8 cellular contexts compared by ENCODE assay signal in genomic region chrX:39688576-39689373, GRCh38.
DNase-seq lines count a peak whose midpoint lies in the region; ATAC-seq and TF ChIP-seq lines count a peak whose summit lies in the region.

No MANE protein-coding gene starts in this region.

- H3K36me3 ChIP-seq in mucosa of rectum (ENCODE audit: control insufficient read depth in 2 of 2, insufficient read depth in 2 of 2, low read length in 2 of 2), result no peaks in the 10 kb centered on the region
- H3K36me3 ChIP-seq in tibial artery, result no peaks in the 10 kb centered on the region

- intact Hi-C loops in Calu3 (cut with micrococcal nuclease; ENCODE audit: unreplicated experiment), result no loop called here
- intact Hi-C loops in tibial artery (cut with DNase I; ENCODE audit: low total_unique reads), result no loop called here

- H3K27me3 Mint-ChIP-seq in Calu3 (ENCODE audit: unreplicated experiment), result peaks cover 72% of the 10 kb centered on the region
- H3K27me3 Mint-ChIP-seq in activated CD4-positive, alpha-beta T cell treated with anti-CD3 and anti-CD28 coated beads, Interleukin-2, amount 10 ng/mL, durations not matched to agents 7 days and 5 days, result peaks cover 28% of the 10 kb centered on the region

- H3K9me3 ChIP-seq in mucosa of rectum (ENCODE audit: control insufficient read depth in 2 of 2, low read length in 2 of 2) (no peaks in the 10 kb centered on the region), tibial artery (peaks cover 0 to 9% (median 0%) of the 10 kb centered on the region in 3 donors)

- H3K9ac ChIP-seq in mucosa of rectum (ENCODE audit: low read depth in 1 of 2, low read length in 2 of 2), result peak overlapping the region in 1 of 2 donors; percentile 58

- H3K4me1 Mint-ChIP-seq in Calu3 (ENCODE audit: low read depth, unreplicated experiment), result no peaks in the 10 kb centered on the region
- no peaks in the 10 kb centered on the region for H3K4me1 Mint-ChIP-seq in activated CD4-positive, alpha-beta T cell treated with anti-CD3 and anti-CD28 coated beads, Interleukin-2, amount 10 ng/mL, durations not matched to agents 7 days and 5 days

- DNase-seq in Calu3 (peak; percentile 56), M059J (ENCODE audit: low read depth) (peak; percentile 63), tibial artery (peak; percentile 51 to 83)
- peak; percentile 6 for DNase-seq in activated CD4-positive, alpha-beta T cell treated with anti-CD3 and anti-CD28 coated beads, Interleukin-2, amount 10 ng/mL, durations not matched to agents 7 days and 5 days

- no TSS peak for BruUV-seq in Calu3 (replicated peaks; lab: Mats Ljungman, UMichigan)

- H3K27ac ChIP-seq in mucosa of rectum (ENCODE audit: low read depth in 2 of 2, low read length in 2 of 2) (peak overlapping the region; percentile 9 to 13), tibial artery (peak overlapping the region; percentile 69 to 75)

- POLR2A ChIA-PET in activated CD4-positive, alpha-beta T cell treated with anti-CD3 and anti-CD28 coated beads, Interleukin-2, amount 10 ng/mL, durations not matched to agents 7 days and 5 days (lab: Charles Lee), result no interaction called here

- H3K4me3 Mint-ChIP-seq in Calu3 (ENCODE audit: low read depth, unreplicated experiment), result peak overlapping the region; percentile 14
- H3K4me3 Mint-ChIP-seq in activated CD4-positive, alpha-beta T cell treated with anti-CD3 and anti-CD28 coated beads, Interleukin-2, amount 10 ng/mL, durations not matched to agents 7 days and 5 days, result no peak overlapping the region

- H3K27ac Mint-ChIP-seq in Calu3 (ENCODE audit: unreplicated experiment), result no peak overlapping the region
- no peak overlapping the region for H3K27ac Mint-ChIP-seq in activated CD4-positive, alpha-beta T cell treated with anti-CD3 and anti-CD28 coated beads, Interleukin-2, amount 10 ng/mL, durations not matched to agents 7 days and 5 days

- peak overlapping the region; percentile 33 to 44 for H3K4me3 ChIP-seq in mucosa of rectum (ENCODE audit: low read length in 2 of 2)
- peak overlapping the region; percentile 50 to 60 for H3K4me3 ChIP-seq in tibial artery

- H3K36me3 Mint-ChIP-seq in Calu3 (ENCODE audit: insufficient read depth, unreplicated experiment), result no peaks in the 10 kb centered on the region
- H3K36me3 Mint-ChIP-seq in activated CD4-positive, alpha-beta T cell treated with anti-CD3 and anti-CD28 coated beads, Interleukin-2, amount 10 ng/mL, durations not matched to agents 7 days and 5 days (ENCODE audit: low read depth), result no peaks in the 10 kb centered on the region

- H3K27me3 ChIP-seq in mucosa of rectum (ENCODE audit: control insufficient read depth in 2 of 2, insufficient read depth in 2 of 2, low read length in 2 of 2) (peaks cover 8% of the 10 kb centered on the region in 2 donors), tibial artery (no peaks in the 10 kb centered on the region)

- H3K9me3 Mint-ChIP-seq in Calu3 (ENCODE audit: low read depth, unreplicated experiment), result no peaks in the 10 kb centered on the region
- H3K9me3 Mint-ChIP-seq in activated CD4-positive, alpha-beta T cell treated with anti-CD3 and anti-CD28 coated beads, Interleukin-2, amount 10 ng/mL, durations not matched to agents 7 days and 5 days, result no peaks in the 10 kb centered on the region

- CTCF ChIA-PET in Calu3 (lab: Charles Lee), result no interaction called here
- CTCF ChIA-PET in activated CD4-positive, alpha-beta T cell treated with anti-CD3 and anti-CD28 coated beads, Interleukin-2, amount 10 ng/mL, durations not matched to agents 7 days and 5 days (lab: Charles Lee), result interaction anchor here (0.6 kb wide), 1 partner anchor 245 kb away, joined by 3 read pairs; no protein-coding TSS in a partner anchor

- H3K4me1 ChIP-seq in mucosa of rectum (ENCODE audit: control insufficient read depth in 2 of 2, insufficient read depth in 2 of 2, low read length in 2 of 2), result peaks cover 3 to 6% of the 10 kb centered on the region in 2 donors
- H3K4me1 ChIP-seq in tibial artery, result peaks cover 0 to 11% (median 3%) of the 10 kb centered on the region in 4 donors

- ATAC-seq in esophagus mucosa (peak; percentile 79), GM19324 (IDR thresholded peaks at IDR 0.05; ENCODE audit: low FRiP score, unreplicated experiment) (no peak), HG02884 (IDR thresholded peaks at IDR 0.05; ENCODE audit: unreplicated experiment) (no peak)

- TF ChIP-seq CTCF in Calu3 (IDR thresholded peaks at IDR 0.05; ENCODE audit: unreplicated experiment) (no peak), tibial artery (IDR thresholded peaks at IDR 0.05) (no peak)

Comparison
In these comparisons a context has a peak if more than half of its experiments do, and no peak if none do; other contexts are left out.
1. DNase-seq: peak in every context shown above with its lines; median percentile 67 in tibial artery; 63 in M059J; 56 in Calu3; 6 in activated CD4-positive, alpha-beta T cell treated with anti-CD3 and anti-CD28 coated beads, Interleukin-2, amount 10 ng/mL, durations not matched to agents 7 days and 5 days.